In genomic region chr6:82040405-82041221, GRCh38 we compare ENCODE assay signal across 9 cellular contexts.
DNase-seq lines count a peak whose midpoint lies in the region; ATAC-seq lines count a peak whose summit lies in the region.
"Had no signal": no experiment of that assay in that cellular context is flagged by ENCODE, and none has a peak within 500 bp of the region (broad histone marks: within the 10 kb centered on the region; RNA-seq: fewer than 3 reads in every experiment).

No MANE protein-coding gene starts in this region.

- H3K4me2 ChIP-seq in skeletal muscle satellite cell (ENCODE audit: low read length) = no peak overlapping the region

- H3K9ac ChIP-seq in skeletal muscle satellite cell (ENCODE audit: low read depth, low read length) = peak overlapping the region; percentile 54

- no peaks in the 10 kb centered on the region for H3K36me3 ChIP-seq in skeletal muscle satellite cell (ENCODE audit: insufficient read depth, low read length)

- no peaks in the 10 kb centered on the region for H3K9me3 ChIP-seq in skeletal muscle satellite cell (replicated peaks; ENCODE audit: low read length)

- H3K27ac Mint-ChIP-seq in activated T-helper 17 cell treated with anti-CD3 and anti-CD28 coated beads, Interleukin-2, amount 50 U/mL, for 72 hours = no peak overlapping the region
- H3K27ac Mint-ChIP-seq: natural killer cell treated with Interleukin-12 subunit alpha and Interleukin-12 subunit beta and Interleukin-15 and Interleukin-18, amount 100 ng/mL, for 72 hours had no signal

- no peaks in the 10 kb centered on the region for H3K27me3 Mint-ChIP-seq in activated T-helper 17 cell treated with anti-CD3 and anti-CD28 coated beads, Interleukin-2, amount 50 U/mL, for 72 hours

- H3K9me3 Mint-ChIP-seq in activated T-helper 17 cell treated with anti-CD3 and anti-CD28 coated beads, Interleukin-2, amount 50 U/mL, for 72 hours = no peaks in the 10 kb centered on the region
- H3K9me3 Mint-ChIP-seq: natural killer cell treated with Interleukin-12 subunit alpha and Interleukin-12 subunit beta and Interleukin-15 and Interleukin-18, amount 100 ng/mL, for 72 hours had no signal

- H3K27me3 ChIP-seq in skeletal muscle satellite cell (ENCODE audit: control insufficient read depth, insufficient read depth, low read length) = no peaks in the 10 kb centered on the region

- H3K4me1 Mint-ChIP-seq in activated T-helper 17 cell treated with anti-CD3 and anti-CD28 coated beads, Interleukin-2, amount 50 U/mL, for 72 hours = no peaks in the 10 kb centered on the region

- no peaks in the 10 kb centered on the region for H3K36me3 Mint-ChIP-seq in activated T-helper 17 cell treated with anti-CD3 and anti-CD28 coated beads, Interleukin-2, amount 50 U/mL, for 72 hours (ENCODE audit: low read depth)
- H3K36me3 Mint-ChIP-seq: natural killer cell treated with Interleukin-12 subunit alpha and Interleukin-12 subunit beta and Interleukin-15 and Interleukin-18, amount 100 ng/mL, for 72 hours had no signal

- ATAC-seq in GM18498 (IDR thresholded peaks at IDR 0.05; ENCODE audit: unreplicated experiment) (peak; percentile 92), HG02759 (IDR thresholded peaks at IDR 0.05; ENCODE audit: unreplicated experiment) (peak; percentile 93)
- peak; percentile 24 for ATAC-seq in activated T-helper 17 cell treated with anti-CD3 and anti-CD28 coated beads, Interleukin-2, amount 50 U/mL, for 72 hours (replicated peaks)

- H3K4me3 ChIP-seq in skeletal muscle satellite cell (ENCODE audit: low read length) = no peak overlapping the region

- peaks cover 12% of the 10 kb centered on the region for H3K4me1 ChIP-seq in skeletal muscle satellite cell (ENCODE audit: control insufficient read depth, insufficient read depth, low read length)

- DNase-seq in AML-193 (lab: John Stamatoyannopoulos, UW) (peak; percentile 55 to 65), NCI-H146 (lab: John Stamatoyannopoulos, UW) (peak; percentile 55), hepatic stellate cell (ENCODE audit: low spot score) (peak; percentile 16), NCI-H2107 treated with DMSO at 0.1 percent for 48 hours (lab: John Stamatoyannopoulos, UW; ENCODE audit: unreplicated experiment) (no peak)

- no peak overlapping the region for H3K4me3 Mint-ChIP-seq in activated T-helper 17 cell treated with anti-CD3 and anti-CD28 coated beads, Interleukin-2, amount 50 U/mL, for 72 hours
- H3K4me3 Mint-ChIP-seq: natural killer cell treated with Interleukin-12 subunit alpha and Interleukin-12 subunit beta and Interleukin-15 and Interleukin-18, amount 100 ng/mL, for 72 hours had no signal

Comparison
In these comparisons a context has a peak if more than half of its experiments do, and no peak if none do; other contexts are left out.
1. ATAC-seq: peak in every context shown above with its lines; median percentile 93 in HG02759; 92 in GM18498; 24 in activated T-helper 17 cell treated with anti-CD3 and anti-CD28 coated beads, Interleukin-2, amount 50 U/mL, for 72 hours.